ENCODE assay signal across 1 cellular context in genomic region chr17:60139438-60140285, GRCh38.
TF ChIP-seq lines count a peak whose summit lies in the region.

No MANE protein-coding gene starts in this region.

TF ChIP-seq in K562, 482 proteins besides CTCF, POLR2A, EP300 and RAD21 (continued from another document and continues in another):
- TF ChIP-seq, protein P1, sequence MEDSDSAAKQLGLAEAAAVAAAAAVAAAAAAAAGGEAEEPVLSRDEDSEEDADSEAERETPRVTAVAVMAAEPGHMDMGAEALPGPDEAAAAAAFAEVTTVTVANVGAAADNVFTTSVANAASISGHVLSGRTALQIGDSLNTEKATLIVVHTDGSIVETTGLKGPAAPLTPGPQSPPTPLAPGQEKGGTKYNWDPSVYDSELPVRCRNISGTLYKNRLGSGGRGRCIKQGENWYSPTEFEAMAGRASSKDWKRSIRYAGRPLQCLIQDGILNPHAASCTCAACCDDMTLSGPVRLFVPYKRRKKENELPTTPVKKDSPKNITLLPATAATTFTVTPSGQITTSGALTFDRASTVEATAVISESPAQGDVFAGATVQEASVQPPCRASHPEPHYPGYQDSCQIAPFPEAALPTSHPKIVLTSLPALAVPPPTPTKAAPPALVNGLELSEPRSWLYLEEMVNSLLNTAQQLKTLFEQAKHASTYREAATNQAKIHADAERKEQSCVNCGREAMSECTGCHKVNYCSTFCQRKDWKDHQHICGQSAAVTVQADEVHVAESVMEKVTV (CRISPR knock-in tag; IDR thresholded peaks at IDR 0.05): no peak
- TF ChIP-seq DMBX1 (CRISPR knock-in tag; IDR thresholded peaks at IDR 0.05; ENCODE audit: borderline replicate concordance) (peak; percentile 87), CREB3L1 (IDR thresholded peaks at IDR 0.05; ENCODE audit: borderline replicate concordance, low read depth) (no peak), EHMT2 (IDR thresholded peaks at IDR 0.05) (peak; percentile 99), TCF3 (CRISPR knock-in tag; IDR thresholded peaks at IDR 0.05) (no peak), SREBF1 (IDR thresholded peaks at IDR 0.05; ENCODE audit: borderline replicate concordance, low read depth, low read length) (no peak), UBTF (IDR thresholded peaks at IDR 0.05; ENCODE audit: borderline replicate concordance in 1 of 2, low read depth in 2 of 2, low read length in 2 of 2) (peak in 1 of 2 experiments; percentile 61; a peak in 1 of 4 replicates), SPI1 (IDR thresholded peaks at IDR 0.05; ENCODE audit: borderline replicate concordance, low read depth, low read length) (no peak), HOXB6 (CRISPR knock-in tag; IDR thresholded peaks at IDR 0.05; ENCODE audit: borderline replicate concordance) (no peak), DPF2 (IDR thresholded peaks at IDR 0.05) (no peak), FIP1L1 (IDR thresholded peaks at IDR 0.05; ENCODE audit: low read depth, low read length, poor library complexity, severe bottlenecking) (peak; percentile 59), ZNF280A (IDR thresholded peaks at IDR 0.05; ENCODE audit: low read depth, partially characterized antibody) (no peak), HINFP (tag; conservative IDR thresholded peaks at IDR 0.05; ENCODE audit: low read depth) (no peak; the same call in 1 of the 2 replicates), ZNF561 (CRISPR knock-in tag; conservative IDR thresholded peaks at IDR 0.05) (no peak), ZNF23 (CRISPR knock-in tag; IDR thresholded peaks at IDR 0.05) (no peak), CEBPZ (IDR thresholded peaks at IDR 0.05; ENCODE audit: borderline replicate concordance, low read depth, low read length) (no peak), U2AF1 (optimal IDR thresholded peaks at IDR 0.05; ENCODE audit: low read depth, low read length) (no peak), HMG20B (CRISPR knock-in tag; IDR thresholded peaks at IDR 0.05) (no peak), CSDE1 (IDR thresholded peaks at IDR 0.05) (no peak), MXD1 (CRISPR knock-in tag; IDR thresholded peaks at IDR 0.05; ENCODE audit: borderline replicate concordance, poor library complexity, severe bottlenecking) (no peak), FOXK2 (conservative IDR thresholded peaks at IDR 0.05 in 1 of 2, IDR thresholded peaks at IDR 0.05 in 1 of 2; ENCODE audit: low read depth in 2 of 2) (no peak), ZNF143 (CRISPR knock-in tag; IDR thresholded peaks at IDR 0.05) (0 out of 2 replicates have a peak, but pooled peaks have one; percentile 17), TCFL5 (CRISPR knock-in tag; conservative IDR thresholded peaks at IDR 0.05) (no peak), RBM15 (IDR thresholded peaks at IDR 0.05; ENCODE audit: insufficient read depth, low read length) (no peak), ZC3H8 (IDR thresholded peaks at IDR 0.05) (no peak), NUFIP1 (IDR thresholded peaks at IDR 0.05; ENCODE audit: partially characterized antibody) (no peak), ZNF551 (CRISPR knock-in tag; IDR thresholded peaks at IDR 0.05) (no peak), SNRNP70 (optimal IDR thresholded peaks at IDR 0.05; ENCODE audit: low read depth, low read length) (no peak), TARDBP (IDR thresholded peaks at IDR 0.05) (no peak), ETS2 (tag; IDR thresholded peaks at IDR 0.05; ENCODE audit: borderline replicate concordance, poor library complexity, severe bottlenecking) (no peak), BCL6 (CRISPR knock-in tag; IDR thresholded peaks at IDR 0.05) (no peak), FOXA1 (IDR thresholded peaks at IDR 0.05; ENCODE audit: borderline replicate concordance) (no peak), ZNF584 (CRISPR knock-in tag; IDR thresholded peaks at IDR 0.05; ENCODE audit: low read depth) (0 out of 2 replicates have a peak, but pooled peaks have one; percentile 45), ZNF253 (CRISPR knock-in tag; conservative IDR thresholded peaks at IDR 0.05) (no peak), PREB (CRISPR knock-in tag; IDR thresholded peaks at IDR 0.05) (no peak), CHD4 (IDR thresholded peaks at IDR 0.05; ENCODE audit: insufficient read depth, insufficient replicate concordance, low read depth, low read length, poor library complexity, severe bottlenecking) (no peak), ZNF232 (CRISPR knock-in tag; IDR thresholded peaks at IDR 0.05) (peak; percentile 93; the same call in 1 of the 2 replicates)
- TF ChIP-seq, protein P2, sequence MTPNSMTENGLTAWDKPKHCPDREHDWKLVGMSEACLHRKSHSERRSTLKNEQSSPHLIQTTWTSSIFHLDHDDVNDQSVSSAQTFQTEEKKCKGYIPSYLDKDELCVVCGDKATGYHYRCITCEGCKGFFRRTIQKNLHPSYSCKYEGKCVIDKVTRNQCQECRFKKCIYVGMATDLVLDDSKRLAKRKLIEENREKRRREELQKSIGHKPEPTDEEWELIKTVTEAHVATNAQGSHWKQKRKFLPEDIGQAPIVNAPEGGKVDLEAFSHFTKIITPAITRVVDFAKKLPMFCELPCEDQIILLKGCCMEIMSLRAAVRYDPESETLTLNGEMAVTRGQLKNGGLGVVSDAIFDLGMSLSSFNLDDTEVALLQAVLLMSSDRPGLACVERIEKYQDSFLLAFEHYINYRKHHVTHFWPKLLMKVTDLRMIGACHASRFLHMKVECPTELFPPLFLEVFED (CRISPR knock-in tag; conservative IDR thresholded peaks at IDR 0.05): no peak
- TF ChIP-seq, protein P3, sequence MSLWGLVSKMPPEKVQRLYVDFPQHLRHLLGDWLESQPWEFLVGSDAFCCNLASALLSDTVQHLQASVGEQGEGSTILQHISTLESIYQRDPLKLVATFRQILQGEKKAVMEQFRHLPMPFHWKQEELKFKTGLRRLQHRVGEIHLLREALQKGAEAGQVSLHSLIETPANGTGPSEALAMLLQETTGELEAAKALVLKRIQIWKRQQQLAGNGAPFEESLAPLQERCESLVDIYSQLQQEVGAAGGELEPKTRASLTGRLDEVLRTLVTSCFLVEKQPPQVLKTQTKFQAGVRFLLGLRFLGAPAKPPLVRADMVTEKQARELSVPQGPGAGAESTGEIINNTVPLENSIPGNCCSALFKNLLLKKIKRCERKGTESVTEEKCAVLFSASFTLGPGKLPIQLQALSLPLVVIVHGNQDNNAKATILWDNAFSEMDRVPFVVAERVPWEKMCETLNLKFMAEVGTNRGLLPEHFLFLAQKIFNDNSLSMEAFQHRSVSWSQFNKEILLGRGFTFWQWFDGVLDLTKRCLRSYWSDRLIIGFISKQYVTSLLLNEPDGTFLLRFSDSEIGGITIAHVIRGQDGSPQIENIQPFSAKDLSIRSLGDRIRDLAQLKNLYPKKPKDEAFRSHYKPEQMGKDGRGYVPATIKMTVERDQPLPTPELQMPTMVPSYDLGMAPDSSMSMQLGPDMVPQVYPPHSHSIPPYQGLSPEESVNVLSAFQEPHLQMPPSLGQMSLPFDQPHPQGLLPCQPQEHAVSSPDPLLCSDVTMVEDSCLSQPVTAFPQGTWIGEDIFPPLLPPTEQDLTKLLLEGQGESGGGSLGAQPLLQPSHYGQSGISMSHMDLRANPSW (CRISPR knock-in tag; IDR thresholded peaks at IDR 0.05): no peak
- TF ChIP-seq, protein P4, sequence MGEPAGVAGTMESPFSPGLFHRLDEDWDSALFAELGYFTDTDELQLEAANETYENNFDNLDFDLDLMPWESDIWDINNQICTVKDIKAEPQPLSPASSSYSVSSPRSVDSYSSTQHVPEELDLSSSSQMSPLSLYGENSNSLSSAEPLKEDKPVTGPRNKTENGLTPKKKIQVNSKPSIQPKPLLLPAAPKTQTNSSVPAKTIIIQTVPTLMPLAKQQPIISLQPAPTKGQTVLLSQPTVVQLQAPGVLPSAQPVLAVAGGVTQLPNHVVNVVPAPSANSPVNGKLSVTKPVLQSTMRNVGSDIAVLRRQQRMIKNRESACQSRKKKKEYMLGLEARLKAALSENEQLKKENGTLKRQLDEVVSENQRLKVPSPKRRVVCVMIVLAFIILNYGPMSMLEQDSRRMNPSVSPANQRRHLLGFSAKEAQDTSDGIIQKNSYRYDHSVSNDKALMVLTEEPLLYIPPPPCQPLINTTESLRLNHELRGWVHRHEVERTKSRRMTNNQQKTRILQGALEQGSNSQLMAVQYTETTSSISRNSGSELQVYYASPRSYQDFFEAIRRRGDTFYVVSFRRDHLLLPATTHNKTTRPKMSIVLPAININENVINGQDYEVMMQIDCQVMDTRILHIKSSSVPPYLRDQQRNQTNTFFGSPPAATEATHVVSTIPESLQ (CRISPR knock-in tag; IDR thresholded peaks at IDR 0.05): 0 out of 2 replicates have a peak, but pooled peaks have one; percentile 90
